Comparison of ENCODE assay signal across 1 cellular context in genomic region chr12:12927211-12928079, GRCh38.
TF ChIP-seq lines count a peak whose summit lies in the region.

No MANE protein-coding gene starts in this region.

TF ChIP-seq in IMR-90, 13 proteins besides CTCF, POLR2A, EP300 and RAD21:
- TF ChIP-seq SMC3 (IDR thresholded peaks at IDR 0.05; ENCODE audit: low read depth, low read length) (no peak), USF2 (IDR thresholded peaks at IDR 0.05; ENCODE audit: low read depth, low read length) (peak; percentile 27; the same call in 1 of the 2 replicates), MAFK (IDR thresholded peaks at IDR 0.05; ENCODE audit: low read depth, low read length) (no peak), BHLHE40 (IDR thresholded peaks at IDR 0.05; ENCODE audit: low read depth, low read length) (peak; percentile 78), ELK1 (IDR thresholded peaks at IDR 0.05; ENCODE audit: borderline replicate concordance, low read depth, low read length) (no peak)
